In the genomic region with DNA sequence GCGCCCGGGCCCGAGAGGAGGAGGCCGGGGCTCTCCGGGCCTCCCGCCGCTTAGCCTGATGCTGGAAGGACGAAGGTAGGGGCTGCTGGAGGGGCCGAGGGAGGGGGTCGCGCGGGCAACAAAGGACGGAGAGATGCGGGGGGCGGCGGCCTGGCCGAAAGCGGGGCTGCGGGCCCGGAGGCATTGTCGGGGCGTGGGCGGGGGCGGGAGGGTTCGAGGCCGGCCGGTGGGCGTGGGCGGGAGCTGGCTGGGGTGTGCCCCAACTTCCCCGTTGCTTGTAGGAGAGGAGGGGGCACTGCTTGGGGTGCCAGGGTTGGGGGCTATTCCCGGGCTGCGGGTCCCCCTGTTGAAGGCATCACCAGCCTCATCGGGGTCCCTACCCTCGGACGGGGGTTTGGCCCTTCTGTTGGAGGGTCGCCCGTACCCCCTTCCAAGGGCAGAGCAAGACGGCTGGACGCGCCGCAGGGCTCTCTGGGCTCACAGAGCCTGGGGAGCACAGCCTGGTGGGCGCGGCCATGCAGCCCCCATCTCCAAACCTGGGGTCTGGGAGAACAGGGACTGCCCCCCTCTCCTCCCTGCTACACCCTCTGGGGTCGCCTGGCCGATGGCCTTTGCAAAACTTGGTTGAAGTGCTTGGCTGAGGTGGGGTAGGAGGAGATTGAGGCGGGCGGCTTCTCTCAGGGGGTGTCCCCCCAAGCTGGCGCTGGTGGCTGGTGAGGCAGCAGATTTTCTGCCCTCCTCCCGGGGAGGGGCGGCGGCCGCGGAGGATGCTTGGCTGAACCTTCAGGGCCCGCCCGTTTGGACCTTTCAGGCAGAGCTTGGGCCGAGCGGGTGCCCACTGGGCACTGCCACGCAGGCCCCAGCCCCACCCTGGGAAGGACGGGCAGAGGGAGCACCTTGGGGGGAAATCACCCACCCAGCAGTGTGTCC, we compare ENCODE assay signal across 1 cellular context.
TF ChIP-seq lines count a peak whose summit lies in the region.

No MANE protein-coding gene starts in this region.

TF ChIP-seq in GM12878, 131 proteins besides CTCF, POLR2A, EP300 and RAD21:
- TF ChIP-seq BACH1 (IDR thresholded peaks at IDR 0.05; ENCODE audit: borderline replicate concordance) (0 out of 2 replicates have a peak, but pooled peaks have one; percentile 3), RB1 (IDR thresholded peaks at IDR 0.05; ENCODE audit: borderline replicate concordance) (peak; percentile 31; the same call in 1 of the 2 replicates), EGR1 (IDR thresholded peaks at IDR 0.05; ENCODE audit: borderline replicate concordance in 1 of 2, low read depth in 2 of 2, low read length in 2 of 2) (peak in 1 of 2 experiments; percentile 92; a peak in 2 of 3 replicates), IKZF1 (conservative IDR thresholded peaks at IDR 0.05) (peak; percentile 8), MTA2 (IDR thresholded peaks at IDR 0.05; ENCODE audit: low read depth) (0 out of 2 replicates have a peak, but pooled peaks have one; percentile 8), SMARCA5 (IDR thresholded peaks at IDR 0.05) (0 out of 2 replicates have a peak, but pooled peaks have one; percentile 3), MYC (IDR thresholded peaks at IDR 0.05; ENCODE audit: insufficient read depth, insufficient read length, insufficient replicate concordance, low read length, severe bottlenecking) (no peak), SIN3A (IDR thresholded peaks at IDR 0.05; ENCODE audit: low read depth, low read length) (0 out of 2 replicates have a peak, but pooled peaks have one; percentile 4)
- TF ChIP-seq, protein P1, sequence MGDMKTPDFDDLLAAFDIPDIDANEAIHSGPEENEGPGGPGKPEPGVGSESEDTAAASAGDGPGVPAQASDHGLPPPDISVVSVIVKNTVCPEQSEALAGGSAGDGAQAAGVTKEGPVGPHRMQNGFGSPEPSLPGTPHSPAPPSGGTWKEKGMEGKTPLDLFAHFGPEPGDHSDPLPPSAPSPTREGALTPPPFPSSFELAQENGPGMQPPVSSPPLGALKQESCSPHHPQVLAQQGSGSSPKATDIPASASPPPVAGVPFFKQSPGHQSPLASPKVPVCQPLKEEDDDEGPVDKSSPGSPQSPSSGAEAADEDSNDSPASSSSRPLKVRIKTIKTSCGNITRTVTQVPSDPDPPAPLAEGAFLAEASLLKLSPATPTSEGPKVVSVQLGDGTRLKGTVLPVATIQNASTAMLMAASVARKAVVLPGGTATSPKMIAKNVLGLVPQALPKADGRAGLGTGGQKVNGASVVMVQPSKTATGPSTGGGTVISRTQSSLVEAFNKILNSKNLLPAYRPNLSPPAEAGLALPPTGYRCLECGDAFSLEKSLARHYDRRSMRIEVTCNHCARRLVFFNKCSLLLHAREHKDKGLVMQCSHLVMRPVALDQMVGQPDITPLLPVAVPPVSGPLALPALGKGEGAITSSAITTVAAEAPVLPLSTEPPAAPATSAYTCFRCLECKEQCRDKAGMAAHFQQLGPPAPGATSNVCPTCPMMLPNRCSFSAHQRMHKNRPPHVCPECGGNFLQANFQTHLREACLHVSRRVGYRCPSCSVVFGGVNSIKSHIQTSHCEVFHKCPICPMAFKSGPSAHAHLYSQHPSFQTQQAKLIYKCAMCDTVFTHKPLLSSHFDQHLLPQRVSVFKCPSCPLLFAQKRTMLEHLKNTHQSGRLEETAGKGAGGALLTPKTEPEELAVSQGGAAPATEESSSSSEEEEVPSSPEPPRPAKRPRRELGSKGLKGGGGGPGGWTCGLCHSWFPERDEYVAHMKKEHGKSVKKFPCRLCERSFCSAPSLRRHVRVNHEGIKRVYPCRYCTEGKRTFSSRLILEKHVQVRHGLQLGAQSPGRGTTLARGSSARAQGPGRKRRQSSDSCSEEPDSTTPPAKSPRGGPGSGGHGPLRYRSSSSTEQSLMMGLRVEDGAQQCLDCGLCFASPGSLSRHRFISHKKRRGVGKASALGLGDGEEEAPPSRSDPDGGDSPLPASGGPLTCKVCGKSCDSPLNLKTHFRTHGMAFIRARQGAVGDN (IDR thresholded peaks at IDR 0.05) = peak; percentile 7; the same call in 1 of the 2 replicates
- TF ChIP-seq, protein P2, sequence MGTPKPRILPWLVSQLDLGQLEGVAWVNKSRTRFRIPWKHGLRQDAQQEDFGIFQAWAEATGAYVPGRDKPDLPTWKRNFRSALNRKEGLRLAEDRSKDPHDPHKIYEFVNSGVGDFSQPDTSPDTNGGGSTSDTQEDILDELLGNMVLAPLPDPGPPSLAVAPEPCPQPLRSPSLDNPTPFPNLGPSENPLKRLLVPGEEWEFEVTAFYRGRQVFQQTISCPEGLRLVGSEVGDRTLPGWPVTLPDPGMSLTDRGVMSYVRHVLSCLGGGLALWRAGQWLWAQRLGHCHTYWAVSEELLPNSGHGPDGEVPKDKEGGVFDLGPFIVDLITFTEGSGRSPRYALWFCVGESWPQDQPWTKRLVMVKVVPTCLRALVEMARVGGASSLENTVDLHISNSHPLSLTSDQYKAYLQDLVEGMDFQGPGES (IDR thresholded peaks at IDR 0.05) = no peak
